In the genomic region with DNA sequence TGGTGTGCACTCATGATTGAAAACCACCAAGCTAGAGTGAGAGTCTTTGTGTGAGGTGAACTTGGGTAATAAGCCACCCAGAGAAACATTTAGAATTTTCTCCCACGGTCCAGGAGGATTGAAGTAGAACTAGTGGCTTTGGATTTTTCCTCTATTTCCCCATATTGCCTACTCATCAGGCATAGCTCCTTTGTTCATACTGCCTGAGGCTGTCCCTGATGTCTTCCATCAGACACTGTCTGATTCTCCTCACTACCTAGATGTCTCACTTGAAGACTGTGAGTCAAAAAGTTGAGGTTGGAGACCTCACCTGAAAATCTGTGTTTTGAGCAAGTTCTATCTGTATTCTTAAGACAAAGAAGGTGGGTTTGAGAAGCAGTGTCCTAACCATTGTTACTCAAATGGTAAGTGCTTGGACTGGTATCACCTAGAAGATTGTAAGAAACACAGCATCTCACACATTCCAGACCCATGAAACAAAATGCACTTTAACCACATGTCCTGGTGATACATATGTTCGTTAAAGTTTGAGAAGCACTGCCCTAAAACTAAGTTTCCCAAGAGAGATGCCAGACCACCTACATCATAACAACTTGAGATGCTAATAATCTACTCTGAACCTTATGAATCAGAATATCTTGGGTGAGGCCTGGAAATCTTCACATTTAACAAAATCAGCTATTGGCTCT, we compare ENCODE assay signal across 18 cellular contexts.
DNase-seq lines count a peak whose midpoint lies in the region; ATAC-seq and TF ChIP-seq lines count a peak whose summit lies in the region.
"Had no signal": no experiment of that assay in that cellular context is flagged by ENCODE, and none has a peak within 500 bp of the region (broad histone marks: within the 10 kb centered on the region; RNA-seq: fewer than 3 reads in every experiment).

No MANE protein-coding gene starts in this region.

- no peaks in the 10 kb centered on the region for H3K9me3 ChIP-seq in SK-N-SH
- no peaks in the 10 kb centered on the region for H3K9me3 ChIP-seq in SJSA1 (replicated peaks)
- H3K9me3 ChIP-seq in smooth muscle cell (replicated peaks; ENCODE audit: low read depth): no peaks in the 10 kb centered on the region
- H3K9me3 ChIP-seq: neutrophil, tibial artery had no signal

- H3K9ac ChIP-seq in SK-N-SH: no peak overlapping the region
- peak overlapping the region; percentile 48 for H3K9ac ChIP-seq in smooth muscle cell (ENCODE audit: low read depth)

- H3K36me3 ChIP-seq in SK-N-SH (replicated peaks in 1 of 2; ENCODE audit: control insufficient read depth in 1 of 2, insufficient read depth in 2 of 2, low read length in 1 of 2) (no peaks in the 10 kb centered on the region), SJSA1 (no peaks in the 10 kb centered on the region), smooth muscle cell (ENCODE audit: low read depth) (no peaks in the 10 kb centered on the region)
- H3K36me3 ChIP-seq: neutrophil, tibial artery had no signal

- H4K20me1 ChIP-seq in SK-N-SH (ENCODE audit: insufficient read depth): no peaks in the 10 kb centered on the region
- H4K20me1 ChIP-seq in smooth muscle cell (ENCODE audit: low read depth): no peaks in the 10 kb centered on the region

- DNase-seq in SK-N-SH (no peak), SJSA1 (ENCODE audit: low read depth in 1 of 2, low spot score in 2 of 2) (peak in 1 of 2 experiments; percentile 53), fibroblast of peridontal ligament (ENCODE audit: extremely low read depth) (peak; percentile 9), smooth muscle cell (lab: John Stamatoyannopoulos, UW; ENCODE audit: unreplicated experiment) (no peak), amniotic stem cell (lab: John Stamatoyannopoulos, UW) (no peak), mucosa of gallbladder (ENCODE audit: low spot score) (no peak)
- DNase-seq in activated CD4-positive, alpha-beta T cell treated with anti-CD3 and anti-CD28 coated beads, Interleukin-2, amount 50 U/mL, for 4 hours: no peak
- DNase-seq: activated CD4-positive, alpha-beta T cell treated with anti-CD3 and anti-CD28 coated beads for 48 hours; activated T-cell treated with anti-CD3 and anti-CD28 coated beads, Interleukin-2, amount 50 U/mL, for 1 hour; islet precursor cell; NCI-H1417; NCI-H510A; T1000; tibial artery had no signal

- TF ChIP-seq RAD21 in SK-N-SH (IDR thresholded peaks at IDR 0.05; ENCODE audit: low read length): no peak

- TF ChIP-seq EP300 in SK-N-SH (IDR thresholded peaks at IDR 0.05; ENCODE audit: borderline replicate concordance in 1 of 2, low read depth in 1 of 2, low read length in 1 of 2): no peak

- CTCF ChIA-PET in SK-N-SH (lab: Yijun Ruan, JAX): no interaction called here

- H3K4me3 ChIP-seq in SK-N-SH (ENCODE audit: low read depth in 2 of 2, low read length in 1 of 2): no peak overlapping the region
- no peak overlapping the region for H3K4me3 ChIP-seq in SJSA1
- no peak overlapping the region for H3K4me3 ChIP-seq in smooth muscle cell
- H3K4me3 ChIP-seq: K562, tibial artery had no signal

- H3K27me3 ChIP-seq in SK-N-SH (ENCODE audit: insufficient read depth): no peaks in the 10 kb centered on the region
- H3K27me3 ChIP-seq in SJSA1 (replicated peaks): no peaks in the 10 kb centered on the region
- H3K27me3 ChIP-seq in smooth muscle cell (ENCODE audit: low read depth): no peaks in the 10 kb centered on the region
- H3K27me3 ChIP-seq: neutrophil, tibial artery had no signal

- peak; percentile 40; the same call in 2 of the 3 replicates for ATAC-seq in SK-N-SH treated with all-trans-retinoic acid at 6 μM for 48 hours
- ATAC-seq: K562 had no signal

- H3K79me2 ChIP-seq in SK-N-SH (ENCODE audit: insufficient read depth): no peaks in the 10 kb centered on the region
- H3K79me2 ChIP-seq in smooth muscle cell (ENCODE audit: low read depth): no peaks in the 10 kb centered on the region

- H3F3A ChIP-seq in SK-N-SH (replicated peaks; ENCODE audit: insufficient read depth) (no peaks in the 10 kb centered on the region), smooth muscle cell (ENCODE audit: low read depth) (no peaks in the 10 kb centered on the region)

- H3K4me2 ChIP-seq in SK-N-SH (no peak overlapping the region), smooth muscle cell (no peak overlapping the region)

- 38% methylated on average over 2 of the region's 2 CpGs for WGBS in SK-N-SH (ENCODE audit: low lambda C conversion rate)
- WGBS in smooth muscle cell (ENCODE audit: low lambda C conversion rate): 52% methylated on average over 2 of the region's 2 CpGs

- H2AFZ ChIP-seq in SK-N-SH (ENCODE audit: low read depth) (no peak overlapping the region), smooth muscle cell (ENCODE audit: low read depth) (no peak overlapping the region)

- POLR2A ChIA-PET in SK-N-SH (lab: Yijun Ruan, JAX): no interaction called here

- H3K27ac ChIP-seq in SK-N-SH (ENCODE audit: low read depth in 2 of 2, low read length in 1 of 2) (no peak overlapping the region; a peak in 1 of 4 replicates), SJSA1 (peak overlapping the region; percentile 73), smooth muscle cell (ENCODE audit: low read depth) (peak overlapping the region; percentile 62)
- H3K27ac ChIP-seq: 22Rv1, neutrophil, tibial artery had no signal

- H3K9me2 ChIP-seq in SK-N-SH: no peaks in the 10 kb centered on the region

- no peak for TF ChIP-seq CTCF in SK-N-SH (IDR thresholded peaks at IDR 0.05)
- no peak for TF ChIP-seq CTCF in smooth muscle cell (IDR thresholded peaks at IDR 0.05; ENCODE audit: borderline replicate concordance, insufficient read depth, poor library complexity, severe bottlenecking)

- H3K4me1 ChIP-seq in SK-N-SH (ENCODE audit: control insufficient read depth in 1 of 2, insufficient read depth in 2 of 2, low read depth in 1 of 2, low read length in 1 of 2) (no peaks in the 10 kb centered on the region), SJSA1 (replicated peaks) (peaks cover 17% of the 10 kb centered on the region), smooth muscle cell (ENCODE audit: low read depth) (no peaks in the 10 kb centered on the region)
- H3K4me1 ChIP-seq: tibial artery had no signal

TF ChIP-seq in SK-N-SH treated with all-trans-retinoic acid at 6 μM for 48 hours, 23 proteins besides CTCF, POLR2A, EP300 and RAD21 (continues in another document):
- no peak for TF ChIP-seq ZNF8 (CRISPR knock-in tag; IDR thresholded peaks at IDR 0.05)
- TF ChIP-seq, protein P1, sequence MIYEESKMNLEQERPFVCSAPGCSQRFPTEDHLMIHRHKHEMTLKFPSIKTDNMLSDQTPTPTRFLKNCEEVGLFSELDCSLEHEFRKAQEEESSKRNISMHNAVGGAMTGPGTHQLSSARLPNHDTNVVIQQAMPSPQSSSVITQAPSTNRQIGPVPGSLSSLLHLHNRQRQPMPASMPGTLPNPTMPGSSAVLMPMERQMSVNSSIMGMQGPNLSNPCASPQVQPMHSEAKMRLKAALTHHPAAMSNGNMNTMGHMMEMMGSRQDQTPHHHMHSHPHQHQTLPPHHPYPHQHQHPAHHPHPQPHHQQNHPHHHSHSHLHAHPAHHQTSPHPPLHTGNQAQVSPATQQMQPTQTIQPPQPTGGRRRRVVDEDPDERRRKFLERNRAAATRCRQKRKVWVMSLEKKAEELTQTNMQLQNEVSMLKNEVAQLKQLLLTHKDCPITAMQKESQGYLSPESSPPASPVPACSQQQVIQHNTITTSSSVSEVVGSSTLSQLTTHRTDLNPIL (CRISPR knock-in tag; IDR thresholded peaks at IDR 0.05; ENCODE audit: low read depth): no peak
- no peak for TF ChIP-seq ZFP30 (CRISPR knock-in tag; IDR thresholded peaks at IDR 0.05)
- TF ChIP-seq, protein P2, sequence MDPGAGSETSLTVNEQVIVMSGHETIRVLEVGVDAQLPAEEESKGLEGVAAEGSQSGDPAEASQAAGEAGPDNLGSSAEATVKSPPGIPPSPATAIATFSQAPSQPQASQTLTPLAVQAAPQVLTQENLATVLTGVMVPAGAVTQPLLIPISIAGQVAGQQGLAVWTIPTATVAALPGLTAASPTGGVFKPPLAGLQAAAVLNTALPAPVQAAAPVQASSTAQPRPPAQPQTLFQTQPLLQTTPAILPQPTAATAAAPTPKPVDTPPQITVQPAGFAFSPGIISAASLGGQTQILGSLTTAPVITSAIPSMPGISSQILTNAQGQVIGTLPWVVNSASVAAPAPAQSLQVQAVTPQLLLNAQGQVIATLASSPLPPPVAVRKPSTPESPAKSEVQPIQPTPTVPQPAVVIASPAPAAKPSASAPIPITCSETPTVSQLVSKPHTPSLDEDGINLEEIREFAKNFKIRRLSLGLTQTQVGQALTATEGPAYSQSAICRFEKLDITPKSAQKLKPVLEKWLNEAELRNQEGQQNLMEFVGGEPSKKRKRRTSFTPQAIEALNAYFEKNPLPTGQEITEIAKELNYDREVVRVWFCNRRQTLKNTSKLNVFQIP (CRISPR knock-in tag; IDR thresholded peaks at IDR 0.05; ENCODE audit: borderline replicate concordance, low read depth): no peak
- TF ChIP-seq ZFP3 (CRISPR knock-in tag; IDR thresholded peaks at IDR 0.05): no peak

TF ChIP-seq in SK-N-SH, 30 proteins besides CTCF, POLR2A, EP300 and RAD21 (continues in another document):
- TF ChIP-seq GABPA (IDR thresholded peaks at IDR 0.05; ENCODE audit: low read depth) (no peak), RXRA (IDR thresholded peaks at IDR 0.05; ENCODE audit: borderline replicate concordance, low read depth) (no peak), ELF1 (IDR thresholded peaks at IDR 0.05) (no peak)
- TF ChIP-seq, protein P3, sequence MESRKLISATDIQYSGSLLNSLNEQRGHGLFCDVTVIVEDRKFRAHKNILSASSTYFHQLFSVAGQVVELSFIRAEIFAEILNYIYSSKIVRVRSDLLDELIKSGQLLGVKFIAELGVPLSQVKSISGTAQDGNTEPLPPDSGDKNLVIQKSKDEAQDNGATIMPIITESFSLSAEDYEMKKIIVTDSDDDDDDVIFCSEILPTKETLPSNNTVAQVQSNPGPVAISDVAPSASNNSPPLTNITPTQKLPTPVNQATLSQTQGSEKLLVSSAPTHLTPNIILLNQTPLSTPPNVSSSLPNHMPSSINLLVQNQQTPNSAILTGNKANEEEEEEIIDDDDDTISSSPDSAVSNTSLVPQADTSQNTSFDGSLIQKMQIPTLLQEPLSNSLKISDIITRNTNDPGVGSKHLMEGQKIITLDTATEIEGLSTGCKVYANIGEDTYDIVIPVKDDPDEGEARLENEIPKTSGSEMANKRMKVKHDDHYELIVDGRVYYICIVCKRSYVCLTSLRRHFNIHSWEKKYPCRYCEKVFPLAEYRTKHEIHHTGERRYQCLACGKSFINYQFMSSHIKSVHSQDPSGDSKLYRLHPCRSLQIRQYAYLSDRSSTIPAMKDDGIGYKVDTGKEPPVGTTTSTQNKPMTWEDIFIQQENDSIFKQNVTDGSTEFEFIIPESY (IDR thresholded peaks at IDR 0.05; ENCODE audit: borderline replicate concordance, low read depth): no peak
- TF ChIP-seq, protein P4, sequence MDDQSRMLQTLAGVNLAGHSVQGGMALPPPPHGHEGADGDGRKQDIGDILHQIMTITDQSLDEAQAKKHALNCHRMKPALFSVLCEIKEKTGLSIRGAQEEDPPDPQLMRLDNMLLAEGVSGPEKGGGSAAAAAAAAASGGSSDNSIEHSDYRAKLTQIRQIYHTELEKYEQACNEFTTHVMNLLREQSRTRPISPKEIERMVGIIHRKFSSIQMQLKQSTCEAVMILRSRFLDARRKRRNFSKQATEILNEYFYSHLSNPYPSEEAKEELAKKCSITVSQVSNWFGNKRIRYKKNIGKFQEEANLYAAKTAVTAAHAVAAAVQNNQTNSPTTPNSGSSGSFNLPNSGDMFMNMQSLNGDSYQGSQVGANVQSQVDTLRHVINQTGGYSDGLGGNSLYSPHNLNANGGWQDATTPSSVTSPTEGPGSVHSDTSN (IDR thresholded peaks at IDR 0.05): no peak

Comparison
In these comparisons a context has a peak if more than half of its experiments do, and no peak if none do; other contexts are left out.
1. H3K27ac ChIP-seq: peak in SJSA1 (single experiment) and smooth muscle cell (single experiment); none in SK-N-SH (0 of 2).